Comparison of ENCODE assay signal across 7 cellular contexts in the genomic region with DNA sequence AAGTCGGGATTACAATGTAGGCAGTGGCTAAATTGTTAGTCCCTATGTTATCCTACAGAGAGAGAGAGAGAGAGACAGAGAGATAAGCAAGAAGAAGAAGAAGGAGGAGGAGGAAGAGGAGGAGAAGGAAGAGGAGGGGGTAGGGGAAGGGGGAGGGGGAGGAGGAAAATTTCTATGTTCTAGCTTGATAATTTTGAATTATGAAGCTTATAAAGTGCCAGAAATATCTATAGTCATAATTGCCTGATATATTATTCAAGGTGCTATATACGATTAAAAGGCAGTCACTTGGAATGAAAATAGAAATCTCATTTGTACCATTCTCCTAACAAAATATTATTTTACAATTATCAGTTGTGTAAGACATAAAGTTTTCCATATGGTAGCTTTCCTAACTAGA.
"Had no signal": no experiment of that assay in that cellular context is flagged by ENCODE, and none has a peak within 500 bp of the region (broad histone marks: within the 10 kb centered on the region; RNA-seq: fewer than 3 reads in every experiment).

No MANE protein-coding gene starts in this region.

- FAIRE-seq: HTR-8/SVneo had no signal

- H3K27ac Mint-ChIP-seq: IgD-negative memory B cell had no signal

- H3K36me3 Mint-ChIP-seq: IgD-negative memory B cell had no signal

- H3K4me3 Mint-ChIP-seq: IgD-negative memory B cell had no signal

- H3K4me1 Mint-ChIP-seq: IgD-negative memory B cell had no signal

- H3K4me2 ChIP-seq: KMS-11 had no signal

- DNase-seq: IMR-90, KBM-7, KG1 had no signal

- H3K27ac ChIP-seq: HL-60, KMS-11 had no signal

- H3K9ac ChIP-seq: KMS-11 had no signal

- H3K27me3 Mint-ChIP-seq: IgD-negative memory B cell had no signal
